ENCODE assay signal across 14 cellular contexts in genomic region chr19:48718711-48719231, GRCh38. TPM values are rescaled to one million over a fixed set of nuclear protein-coding genes. Genes with fewer than 3 reads are reported as not detected.
DNase-seq lines count a peak whose midpoint lies in the region; ATAC-seq, FAIRE-seq and TF ChIP-seq lines count a peak whose summit lies in the region.
"Had no signal": no experiment of that assay in that cellular context is flagged by ENCODE, and none has a peak within 500 bp of the region (broad histone marks: within the 10 kb centered on the region; RNA-seq: fewer than 3 reads in every experiment).

No MANE protein-coding gene starts in this region.

- H3K4me3 Mint-ChIP-seq in central memory CD8-positive, alpha-beta T cell = no peak overlapping the region
- peak overlapping the region; percentile 22 for H3K4me3 Mint-ChIP-seq in mesothelial cell of epicardium
- no peak overlapping the region for H3K4me3 Mint-ChIP-seq in stimulated activated effector memory CD8-positive, alpha-beta T cell treated with anti-CD3 and anti-CD28 coated beads, Interleukin-12 subunit alpha, Interleukin-12 subunit beta, amount 100 ng/mL, for 72 hours
- no peak overlapping the region for H3K4me3 Mint-ChIP-seq in activated CD8-positive, alpha-beta T cell treated with anti-CD3 and anti-CD28 coated beads for 36 hours

- no peak for TF ChIP-seq POLR2A in GM12891 (IDR thresholded peaks at IDR 0.05; ENCODE audit: low read depth, low read length)

- TF ChIP-seq CTCF in mesothelial cell of epicardium (IDR thresholded peaks at IDR 0.05; ENCODE audit: unreplicated experiment) = no peak
- no peak for TF ChIP-seq CTCF in activated CD8-positive, alpha-beta T cell treated with anti-CD3 and anti-CD28 coated beads for 36 hours (IDR thresholded peaks at IDR 0.05)

- CTCF ChIA-PET in activated CD8-positive, alpha-beta T cell treated with anti-CD3 and anti-CD28 coated beads for 36 hours (lab: Charles Lee) = no interaction called here

- H3K27ac Mint-ChIP-seq in central memory CD8-positive, alpha-beta T cell (ENCODE audit: low read depth) = peak overlapping the region; percentile 53
- peak overlapping the region; percentile 66 for H3K27ac Mint-ChIP-seq in mesothelial cell of epicardium
- peak overlapping the region; percentile 50 for H3K27ac Mint-ChIP-seq in stimulated activated effector memory CD8-positive, alpha-beta T cell treated with anti-CD3 and anti-CD28 coated beads, Interleukin-12 subunit alpha, Interleukin-12 subunit beta, amount 100 ng/mL, for 72 hours
- no peak overlapping the region for H3K27ac Mint-ChIP-seq in activated CD8-positive, alpha-beta T cell treated with anti-CD3 and anti-CD28 coated beads for 36 hours

- ATAC-seq in central memory CD8-positive, alpha-beta T cell (replicated peaks; ENCODE audit: extremely low read depth, poor library complexity, severe bottlenecking) = no peak
- no peak for ATAC-seq in stimulated activated effector memory CD8-positive, alpha-beta T cell treated with anti-CD3 and anti-CD28 coated beads, Interleukin-12 subunit alpha, Interleukin-12 subunit beta, amount 100 ng/mL, for 72 hours
- ATAC-seq in HG03460 (IDR thresholded peaks at IDR 0.05; ENCODE audit: unreplicated experiment) (no peak), GM21723 (IDR thresholded peaks at IDR 0.05; ENCODE audit: unreplicated experiment) (no peak)
- ATAC-seq in activated CD8-positive, alpha-beta T cell treated with anti-CD3 and anti-CD28 coated beads for 36 hours = no peak

- peaks cover 2% of the 10 kb centered on the region for H3K36me3 Mint-ChIP-seq in central memory CD8-positive, alpha-beta T cell (ENCODE audit: insufficient read depth)
- no peaks in the 10 kb centered on the region for H3K36me3 Mint-ChIP-seq in mesothelial cell of epicardium
- H3K36me3 Mint-ChIP-seq in stimulated activated effector memory CD8-positive, alpha-beta T cell treated with anti-CD3 and anti-CD28 coated beads, Interleukin-12 subunit alpha, Interleukin-12 subunit beta, amount 100 ng/mL, for 72 hours = peaks cover 6% of the 10 kb centered on the region
- H3K36me3 Mint-ChIP-seq in activated CD8-positive, alpha-beta T cell treated with anti-CD3 and anti-CD28 coated beads for 36 hours (ENCODE audit: low read depth) = no peaks in the 10 kb centered on the region

- intact Hi-C loops in activated CD8-positive, alpha-beta T cell treated with anti-CD3 and anti-CD28 coated beads for 36 hours (cut with micrococcal nuclease) = no loop called here

- FAIRE-seq in GM12891 (lab: Jason Lieb, UNC) = no peak

- DNase-seq in HuH-7 (ENCODE audit: low spot score) (peak; percentile 67), mesothelial cell of epicardium (ENCODE audit: low spot score in 2 of 2, unreplicated experiment in 2 of 2) (no peak), GM12891 (ENCODE audit: insufficient read length, low spot score) (no peak)
- DNase-seq in central memory CD8-positive, alpha-beta T cell (ENCODE audit: low spot score in 2 of 2) = no peak
- DNase-seq in stimulated activated effector memory CD8-positive, alpha-beta T cell treated with anti-CD3 and anti-CD28 coated beads, Interleukin-12 subunit alpha, Interleukin-12 subunit beta, amount 100 ng/mL, for 72 hours (ENCODE audit: low spot score in 2 of 2) = no peak
- DNase-seq in activated CD8-positive, alpha-beta T cell treated with anti-CD3 and anti-CD28 coated beads for 36 hours = no peak
- DNase-seq: activated CD4-positive, alpha-beta T cell treated with anti-CD3 and anti-CD28 coated beads, Interleukin-2, amount 50 U/mL, for 48 hours; DMS79; islet precursor cell had no signal

- H3K27me3 Mint-ChIP-seq in central memory CD8-positive, alpha-beta T cell = no peaks in the 10 kb centered on the region
- no peaks in the 10 kb centered on the region for H3K27me3 Mint-ChIP-seq in mesothelial cell of epicardium (ENCODE audit: low read depth)
- H3K27me3 Mint-ChIP-seq in activated CD8-positive, alpha-beta T cell treated with anti-CD3 and anti-CD28 coated beads for 36 hours = no peaks in the 10 kb centered on the region

- peaks cover 25% of the 10 kb centered on the region for H3K4me1 Mint-ChIP-seq in central memory CD8-positive, alpha-beta T cell
- H3K4me1 Mint-ChIP-seq in mesothelial cell of epicardium = peaks cover 42% of the 10 kb centered on the region
- peaks cover 23% of the 10 kb centered on the region for H3K4me1 Mint-ChIP-seq in stimulated activated effector memory CD8-positive, alpha-beta T cell treated with anti-CD3 and anti-CD28 coated beads, Interleukin-12 subunit alpha, Interleukin-12 subunit beta, amount 100 ng/mL, for 72 hours
- H3K4me1 Mint-ChIP-seq in activated CD8-positive, alpha-beta T cell treated with anti-CD3 and anti-CD28 coated beads for 36 hours (ENCODE audit: low read depth) = peaks cover 10% of the 10 kb centered on the region

- no peaks in the 10 kb centered on the region for H3K9me3 Mint-ChIP-seq in central memory CD8-positive, alpha-beta T cell
- H3K9me3 Mint-ChIP-seq in mesothelial cell of epicardium = no peaks in the 10 kb centered on the region
- no peaks in the 10 kb centered on the region for H3K9me3 Mint-ChIP-seq in stimulated activated effector memory CD8-positive, alpha-beta T cell treated with anti-CD3 and anti-CD28 coated beads, Interleukin-12 subunit alpha, Interleukin-12 subunit beta, amount 100 ng/mL, for 72 hours
- H3K9me3 Mint-ChIP-seq in activated CD8-positive, alpha-beta T cell treated with anti-CD3 and anti-CD28 coated beads for 36 hours = no peaks in the 10 kb centered on the region

- POLR2A ChIA-PET in activated CD8-positive, alpha-beta T cell treated with anti-CD3 and anti-CD28 coated beads for 36 hours (lab: Charles Lee) = no interaction called here

TF ChIP-seq in GM12891, 5 proteins besides CTCF, POLR2A, EP300 and RAD21:
- TF ChIP-seq PAX5 (IDR thresholded peaks at IDR 0.05; ENCODE audit: insufficient read depth, low read length, severe bottlenecking) (no peak), POU2F2 (IDR thresholded peaks at IDR 0.05; ENCODE audit: low read depth, low read length) (no peak), TAF1 (IDR thresholded peaks at IDR 0.05; ENCODE audit: low read depth, low read length) (no peak), SPI1 (IDR thresholded peaks at IDR 0.05; ENCODE audit: low read depth, low read length) (no peak), POLR2AphosphoS5 (IDR thresholded peaks at IDR 0.05; ENCODE audit: low read depth, low read length) (no peak)

RNA-seq across cellular contexts. Expression of gene MAMSTR, which starts 0.8 kb away (rescaled TPM):
- total RNA-seq in mesothelial cell of epicardium = 5.8 to 6.5 TPM (median 6.0 TPM) in 3 replicates
- polyA plus RNA-seq in GM12891 (2012; ENCODE audit: low read depth, missing spikeins) = 0.17 TPM
- total RNA-seq in activated CD8-positive, alpha-beta T cell treated with anti-CD3 and anti-CD28 coated beads for 36 hours = 1 to 10 TPM in 1 of 2 experiments, under 1 TPM in 1; 0.56 to 1.0 TPM

RNA-seq across cellular contexts. Expression of gene RASIP1, which starts 21.6 kb away (rescaled TPM):
- 1.4 to 2.1 TPM (median 1.5 TPM) in 3 replicates for total RNA-seq in mesothelial cell of epicardium
- not detected for polyA plus RNA-seq in GM12891 (2012; ENCODE audit: low read depth, missing spikeins)
- 1 to 10 TPM in 1 of 2 experiments, under 1 TPM in 1; 0.72 to 1.2 TPM for total RNA-seq in activated CD8-positive, alpha-beta T cell treated with anti-CD3 and anti-CD28 coated beads for 36 hours

RNA-seq across cellular contexts. Expression of gene FUT2, which starts 23.0 kb away (rescaled TPM):
- total RNA-seq in mesothelial cell of epicardium = 0.20 TPM in 1 of 3 replicates, not detected in the others
- 0.17 TPM for polyA plus RNA-seq in GM12891 (2012; ENCODE audit: low read depth, missing spikeins)
- not detected for total RNA-seq in activated CD8-positive, alpha-beta T cell treated with anti-CD3 and anti-CD28 coated beads for 36 hours
- total RNA-seq: LHCN-M2, mononuclear cell, NCI-H460 had no signal

RNA-seq across cellular contexts. Expression of gene IZUMO1, which starts 27.9 kb away (rescaled TPM):
- 0.45 to 0.80 TPM (median 0.49 TPM) in 3 replicates for total RNA-seq in mesothelial cell of epicardium
- polyA plus RNA-seq in GM12891 (2012; ENCODE audit: low read depth, missing spikeins) = not detected
- not detected for total RNA-seq in activated CD8-positive, alpha-beta T cell treated with anti-CD3 and anti-CD28 coated beads for 36 hours
- total RNA-seq: LHCN-M2, mononuclear cell had no signal

RNA-seq across cellular contexts. Expression of gene FUT1, which starts 33.7 kb away (rescaled TPM):
- total RNA-seq in mesothelial cell of epicardium = 3.5 to 4.4 TPM (median 4.3 TPM) in 3 replicates
- polyA plus RNA-seq in GM12891 (2012; ENCODE audit: low read depth, missing spikeins) = not detected
- total RNA-seq in activated CD8-positive, alpha-beta T cell treated with anti-CD3 and anti-CD28 coated beads for 36 hours = under 1 TPM; 0.09 to 0.11 TPM
- total RNA-seq: LHCN-M2, mononuclear cell had no signal
